10 cellular contexts compared by ENCODE assay signal in the genomic region with DNA sequence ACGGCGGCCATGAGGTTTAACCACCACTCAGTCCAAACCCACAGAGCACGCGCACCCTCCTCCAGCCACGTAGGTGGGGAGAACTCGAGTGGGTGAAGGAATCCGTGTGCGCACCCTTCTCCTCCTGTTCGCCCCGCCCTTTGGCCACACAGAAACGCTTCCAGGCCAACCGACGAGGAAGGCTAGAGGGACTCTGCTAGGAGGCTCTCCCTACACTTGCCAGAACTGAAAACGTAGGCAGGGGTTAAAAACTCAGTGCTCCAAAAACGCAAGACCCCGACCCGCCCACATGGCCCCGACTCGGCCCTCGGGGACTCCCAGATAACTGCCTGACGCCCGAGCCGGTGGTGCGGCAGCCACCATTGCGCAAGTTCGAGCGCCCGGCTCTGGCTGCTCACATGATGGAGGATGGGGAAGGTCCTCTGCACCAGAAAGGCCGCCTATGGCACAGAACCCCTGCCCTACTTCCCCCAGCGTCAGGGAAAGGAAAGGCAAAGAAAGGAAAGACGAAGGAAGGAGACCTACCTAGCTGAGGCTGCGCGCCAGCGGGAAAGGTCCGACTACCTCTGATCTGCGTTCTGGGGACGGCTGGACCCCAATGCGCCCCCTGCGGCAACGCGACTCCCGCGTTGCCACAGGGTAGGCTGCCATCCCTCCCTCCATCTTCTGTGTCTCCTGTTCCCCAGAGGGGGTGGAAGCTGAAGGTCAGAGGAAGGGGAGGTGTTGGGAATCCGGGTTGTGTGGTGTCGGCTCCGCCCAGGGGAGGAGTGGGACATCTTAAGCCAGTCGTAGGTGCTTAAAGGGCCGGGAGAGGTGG.
DNase-seq lines count a peak whose midpoint lies in the region; ATAC-seq, FAIRE-seq and TF ChIP-seq lines count a peak whose summit lies in the region.
"Had no signal": no experiment of that assay in that cellular context is flagged by ENCODE, and none has a peak within 500 bp of the region (broad histone marks: within the 10 kb centered on the region; RNA-seq: fewer than 3 reads in every experiment).

No MANE protein-coding gene starts in this region.

- H3K4me1 ChIP-seq in endodermal cell (ENCODE audit: control insufficient read depth, insufficient read depth, low read length) = no peaks in the 10 kb centered on the region
- H3K4me1 ChIP-seq in mesendoderm (ENCODE audit: control insufficient read depth, low read depth, low read length) = no peaks in the 10 kb centered on the region
- no peaks in the 10 kb centered on the region for H3K4me1 ChIP-seq in Karpas-422 (ENCODE audit: low read length)

- ATAC-seq in HG03460 (IDR thresholded peaks at IDR 0.05; ENCODE audit: unreplicated experiment) = peak; percentile 72

- peak overlapping the region; percentile 96 for H3K27ac Mint-ChIP-seq in endodermal cell

- no peak overlapping the region for H4K8ac ChIP-seq in mesendoderm (ENCODE audit: low read depth, low read length)

- H4K20me1 ChIP-seq in Karpas-422 (ENCODE audit: insufficient read depth, low read depth, low read length) = no peaks in the 10 kb centered on the region

- peaks cover 21% of the 10 kb centered on the region for H3K4me1 Mint-ChIP-seq in endodermal cell
- H3K4me1 Mint-ChIP-seq: central memory CD8-positive, alpha-beta T cell had no signal

- no peak overlapping the region for H2BK5ac ChIP-seq in mesendoderm (ENCODE audit: low read length)

- H3K9me2 ChIP-seq in Karpas-422 (replicated peaks; ENCODE audit: insufficient read depth, low read length) = no peaks in the 10 kb centered on the region

- DNase-seq in DMS153 treated with DMSO at 0.1 percent for 48 hours (lab: John Stamatoyannopoulos, UW; ENCODE audit: unreplicated experiment) = peak; percentile 17
- no peak for DNase-seq in DMS153 (lab: John Stamatoyannopoulos, UW)
- peak; percentile 37 for DNase-seq in NOMO-1 treated with DMSO at 0.1 percent for 48 hours (lab: John Stamatoyannopoulos, UW; ENCODE audit: unreplicated experiment)
- peak; percentile 96 for DNase-seq in endodermal cell
- DNase-seq in mesendoderm = peak; percentile 96
- DNase-seq in Karpas-422 = no peak
- no peak for DNase-seq in GM12892 (ENCODE audit: insufficient read length)

- no peak overlapping the region for H4K5ac ChIP-seq in mesendoderm (ENCODE audit: low read length)

- H3K4me3 ChIP-seq in endodermal cell (ENCODE audit: low read length) = peak overlapping the region; percentile 87
- peak overlapping the region; percentile 43 for H3K4me3 ChIP-seq in mesendoderm (ENCODE audit: low read length)
- no peak overlapping the region for H3K4me3 ChIP-seq in Karpas-422 (ENCODE audit: low read length)

- H2AK5ac ChIP-seq in mesendoderm (ENCODE audit: low read length) = no peak overlapping the region

- H3K4ac ChIP-seq in mesendoderm (ENCODE audit: low read depth, low read length) = no peak overlapping the region

- no peak overlapping the region for H2BK120ac ChIP-seq in mesendoderm (ENCODE audit: low read depth, low read length)

- no peak overlapping the region for H2AFZ ChIP-seq in Karpas-422 (ENCODE audit: low read length)

- H3K27ac ChIP-seq in endodermal cell (ENCODE audit: low read depth, low read length) (no peak overlapping the region), mesendoderm (ENCODE audit: low read depth, low read length) (peak overlapping the region; percentile 77), Karpas-422 (ENCODE audit: low read length) (no peak overlapping the region)
- H3K27ac ChIP-seq: 22Rv1 had no signal

- WGBS in endodermal cell (ENCODE audit: insufficient coverage in 1 of 2, insufficient read length in 1 of 2), 2 experiments = 0 to 3% methylated on average over 6 to 35 of the region's 48 CpGs
- WGBS in mesendoderm (ENCODE audit: extremely low coverage, insufficient coverage, low lambda C conversion rate) = no CpG with 5 or more reads among the region's 48 CpGs

- TF ChIP-seq CTCF in endodermal cell (conservative IDR thresholded peaks at IDR 0.05) = peak; percentile 65

- peak overlapping the region; percentile 95 for H3K4me3 Mint-ChIP-seq in endodermal cell
- H3K4me3 Mint-ChIP-seq: central memory CD8-positive, alpha-beta T cell had no signal

- H3K9me3 ChIP-seq in endodermal cell (ENCODE audit: control insufficient read depth, low read length) = no peaks in the 10 kb centered on the region
- H3K9me3 ChIP-seq in Karpas-422 (ENCODE audit: low read length) = no peaks in the 10 kb centered on the region

- H3K18ac ChIP-seq in mesendoderm (ENCODE audit: low read length) = peak overlapping the region; percentile 65

- no peak overlapping the region for H3K23ac ChIP-seq in mesendoderm (ENCODE audit: low read length)

- no peaks in the 10 kb centered on the region for H3K27me3 Mint-ChIP-seq in endodermal cell (ENCODE audit: insufficient read depth)
- H3K27me3 Mint-ChIP-seq: central memory CD8-positive, alpha-beta T cell had no signal

- no peaks in the 10 kb centered on the region for H3K36me3 ChIP-seq in endodermal cell (ENCODE audit: control insufficient read depth, insufficient read depth, low read length)
- no peaks in the 10 kb centered on the region for H3K36me3 ChIP-seq in mesendoderm (ENCODE audit: control insufficient read depth, insufficient read depth, low read length)
- H3K36me3 ChIP-seq in Karpas-422 (ENCODE audit: insufficient read depth, low read length) = no peaks in the 10 kb centered on the region

- no peak for FAIRE-seq in GM12892 (lab: Jason Lieb, UNC)

- H3K79me1 ChIP-seq in mesendoderm (ENCODE audit: low read length) = no peaks in the 10 kb centered on the region

- TF ChIP-seq POLR2A in GM12892 (IDR thresholded peaks at IDR 0.05; ENCODE audit: low read depth, low read length) = no peak

- H3K79me2 ChIP-seq in mesendoderm (ENCODE audit: control insufficient read depth, insufficient read depth, low read length) (peaks cover 20% of the 10 kb centered on the region), Karpas-422 (ENCODE audit: low read length) (no peaks in the 10 kb centered on the region)

- H3K36me3 Mint-ChIP-seq in endodermal cell (ENCODE audit: low read depth) = peaks cover 32% of the 10 kb centered on the region

- H3K27me3 ChIP-seq in endodermal cell (ENCODE audit: control insufficient read depth, insufficient read depth, low read length, poor library complexity, severe bottlenecking) (no peaks in the 10 kb centered on the region), mesendoderm (ENCODE audit: insufficient read depth, low read length, poor library complexity) (no peaks in the 10 kb centered on the region), Karpas-422 (ENCODE audit: low read length) (no peaks in the 10 kb centered on the region)

- peaks cover 25% of the 10 kb centered on the region for H3K9me3 Mint-ChIP-seq in endodermal cell
- H3K9me3 Mint-ChIP-seq: central memory CD8-positive, alpha-beta T cell had no signal

- H3K9ac ChIP-seq in endodermal cell (ENCODE audit: extremely low read depth, low read length, poor library complexity, severe bottlenecking) (peak overlapping the region; percentile 57), mesendoderm (ENCODE audit: low read length) (peak overlapping the region; percentile 90), Karpas-422 (ENCODE audit: low read length) (no peak overlapping the region)

- H2BK15ac ChIP-seq in mesendoderm (replicated peaks; ENCODE audit: low read depth) = no peak overlapping the region

- peak overlapping the region; percentile 96 for H3K56ac ChIP-seq in mesendoderm (ENCODE audit: low read length)

- H3K4me2 ChIP-seq in mesendoderm (ENCODE audit: low read length) (peak overlapping the region; percentile 31), Karpas-422 (ENCODE audit: low read depth, low read length, poor library complexity, severe bottlenecking) (no peak overlapping the region)

Comparison
In these comparisons a context has a peak if more than half of its experiments do, and no peak if none do; other contexts are left out.
1. DNase-seq: peak in DMS153 treated with DMSO at 0.1 percent for 48 hours (single experiment), NOMO-1 treated with DMSO at 0.1 percent for 48 hours (single experiment), endodermal cell (single experiment) and mesendoderm (single experiment); none in DMS153 (single experiment), Karpas-422 (single experiment) and GM12892 (single experiment).